9 cellular contexts compared by ENCODE assay signal in the genomic region with DNA sequence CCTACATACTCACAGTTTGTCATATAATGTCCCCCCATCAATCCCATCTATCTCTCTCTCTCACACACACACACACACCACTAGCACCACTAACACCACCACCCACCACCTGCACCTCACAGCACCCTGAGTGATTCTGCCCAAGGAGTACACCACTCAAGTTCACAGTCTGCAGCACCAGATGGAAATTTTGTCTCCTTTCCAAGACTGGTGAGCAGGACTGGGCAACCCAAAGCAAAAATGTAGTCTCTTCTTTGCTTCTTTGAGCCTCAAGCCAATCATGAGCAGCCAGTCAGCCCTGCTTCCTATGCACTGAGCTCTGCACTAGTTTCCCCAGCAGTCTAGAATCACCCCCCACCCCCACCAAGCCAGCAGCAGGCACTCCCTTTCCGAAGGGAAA.
"Had no signal": no experiment of that assay in that cellular context is flagged by ENCODE, and none has a peak within 500 bp of the region (broad histone marks: within the 10 kb centered on the region; RNA-seq: fewer than 3 reads in every experiment).

No MANE protein-coding gene starts in this region.

- H3K27me3 ChIP-seq: foreskin keratinocyte, left lung, tibial nerve, vagina had no signal

- H3K27ac Mint-ChIP-seq: activated naive CD4-positive, alpha-beta T cell treated with anti-CD3 and anti-CD28 coated beads, Interleukin-2, amount 50 U/mL, for 72 hours; nephron progenitor cell; progenitor cell of endocrine pancreas; T-helper 1 cell treated with Interleukin-12 subunit alpha and Interleukin-12 subunit beta and Interleukin-4 antibody, amounts not matched to agents 30 μg/mL and 1 μg/mL, for 36 hours had no signal

- H3K27me3 Mint-ChIP-seq: progenitor cell of endocrine pancreas had no signal

- H3K36me3 Mint-ChIP-seq: activated naive CD4-positive, alpha-beta T cell treated with anti-CD3 and anti-CD28 coated beads, Interleukin-2, amount 50 U/mL, for 72 hours had no signal

- H3K27ac ChIP-seq: foreskin keratinocyte, left lung, tibial nerve, vagina, VCaP had no signal

- H3K9me3 Mint-ChIP-seq: activated naive CD4-positive, alpha-beta T cell treated with anti-CD3 and anti-CD28 coated beads, Interleukin-2, amount 50 U/mL, for 72 hours; nephron progenitor cell; T-helper 1 cell treated with Interleukin-12 subunit alpha and Interleukin-12 subunit beta and Interleukin-4 antibody, amounts not matched to agents 30 μg/mL and 1 μg/mL, for 36 hours had no signal

- H3K4me3 Mint-ChIP-seq: nephron progenitor cell; T-helper 1 cell treated with Interleukin-12 subunit alpha and Interleukin-12 subunit beta and Interleukin-4 antibody, amounts not matched to agents 30 μg/mL and 1 μg/mL, for 36 hours had no signal

- H3K4me1 ChIP-seq: left lung, vagina had no signal

- H3K9me3 ChIP-seq: left lung, tibial nerve, vagina had no signal
